ENCODE assay signal across 18 cellular contexts in genomic region chr15:85089929-85090597, GRCh38.
DNase-seq lines count a peak whose midpoint lies in the region; ATAC-seq and TF ChIP-seq lines count a peak whose summit lies in the region.
"Had no signal": no experiment of that assay in that cellular context is flagged by ENCODE, and none has a peak within 500 bp of the region (broad histone marks: within the 10 kb centered on the region; RNA-seq: fewer than 3 reads in every experiment).

No MANE protein-coding gene starts in this region.

- H3K9me3 ChIP-seq in lung (ENCODE audit: control insufficient read depth in 2 of 2, insufficient read depth in 1 of 2, low read length in 1 of 2) (peaks cover 0 to 1% of the 10 kb centered on the region in 2 donors), gastroesophageal sphincter (peaks cover 0 to 5% (median 0%) of the 10 kb centered on the region in 3 donors)

- CTCF ChIA-PET in activated CD8-positive, alpha-beta T cell treated with anti-CD3 and anti-CD28 coated beads, Interleukin-2, amount 10 ng/mL, durations not matched to agents 7 days and 5 days (lab: Charles Lee) = interaction anchor here (0.9 to 1.6 kb wide), 3 partner anchors 9 to 79 kb away, joined by 3 to 4 read pairs (median 3); no protein-coding TSS in a partner anchor
- CTCF ChIA-PET in activated CD8-positive, alpha-beta T cell treated with anti-CD3 and anti-CD28 coated beads for 36 hours (lab: Charles Lee) = no interaction called here

- TF ChIP-seq EP300 in gastroesophageal sphincter (IDR thresholded peaks at IDR 0.05) = no peak

- no peak for ATAC-seq in activated CD8-positive, alpha-beta T cell treated with anti-CD3 and anti-CD28 coated beads, Interleukin-2, amount 10 ng/mL, durations not matched to agents 7 days and 5 days
- no peak for ATAC-seq in activated CD8-positive, alpha-beta T cell treated with anti-CD3 and anti-CD28 coated beads for 36 hours
- ATAC-seq in lung (ENCODE audit: insufficient read depth, low FRiP score) (no peak), gastroesophageal sphincter (no peak), GM21737 (IDR thresholded peaks at IDR 0.05; ENCODE audit: unreplicated experiment) (no peak)
- ATAC-seq: GM12878, HCT116 had no signal

- H3K4me3 ChIP-seq in lung (no peak overlapping the region), gastroesophageal sphincter (no peak overlapping the region)
- H3K4me3 ChIP-seq: GM12878, GM23248 had no signal

- H3K27me3 ChIP-seq in lung (ENCODE audit: control insufficient read depth, insufficient read depth) = no peaks in the 10 kb centered on the region
- H3K27me3 ChIP-seq in gastroesophageal sphincter = no peaks in the 10 kb centered on the region

- TF ChIP-seq POLR2A in gastroesophageal sphincter (IDR thresholded peaks at IDR 0.05) = no peak

- no peak overlapping the region for H3K4me3 Mint-ChIP-seq in activated CD8-positive, alpha-beta T cell treated with anti-CD3 and anti-CD28 coated beads, Interleukin-2, amount 10 ng/mL, durations not matched to agents 7 days and 5 days
- H3K4me3 Mint-ChIP-seq in activated CD8-positive, alpha-beta T cell treated with anti-CD3 and anti-CD28 coated beads for 36 hours = no peak overlapping the region
- H3K4me3 Mint-ChIP-seq: B cell; CD4-positive, alpha-beta T cell had no signal

- H3K4me1 Mint-ChIP-seq in activated CD8-positive, alpha-beta T cell treated with anti-CD3 and anti-CD28 coated beads, Interleukin-2, amount 10 ng/mL, durations not matched to agents 7 days and 5 days (ENCODE audit: low read depth) = no peaks in the 10 kb centered on the region
- H3K4me1 Mint-ChIP-seq in activated CD8-positive, alpha-beta T cell treated with anti-CD3 and anti-CD28 coated beads for 36 hours (ENCODE audit: low read depth) = no peaks in the 10 kb centered on the region
- H3K4me1 Mint-ChIP-seq: B cell had no signal

- no peaks in the 10 kb centered on the region for H3K9me3 Mint-ChIP-seq in activated CD8-positive, alpha-beta T cell treated with anti-CD3 and anti-CD28 coated beads, Interleukin-2, amount 10 ng/mL, durations not matched to agents 7 days and 5 days (ENCODE audit: insufficient read depth)
- no peaks in the 10 kb centered on the region for H3K9me3 Mint-ChIP-seq in activated CD8-positive, alpha-beta T cell treated with anti-CD3 and anti-CD28 coated beads for 36 hours
- H3K9me3 Mint-ChIP-seq: CD4-positive, alpha-beta T cell had no signal

- H3K4me1 ChIP-seq in lung (ENCODE audit: control insufficient read depth in 2 of 2, insufficient read depth in 2 of 2, low read length in 2 of 2) (no peaks in the 10 kb centered on the region), gastroesophageal sphincter (no peaks in the 10 kb centered on the region)

- peak overlapping the region; percentile 52 for H3K27ac Mint-ChIP-seq in activated CD8-positive, alpha-beta T cell treated with anti-CD3 and anti-CD28 coated beads, Interleukin-2, amount 10 ng/mL, durations not matched to agents 7 days and 5 days
- no peak overlapping the region for H3K27ac Mint-ChIP-seq in activated CD8-positive, alpha-beta T cell treated with anti-CD3 and anti-CD28 coated beads for 36 hours
- H3K27ac Mint-ChIP-seq: B cell; CD4-positive, alpha-beta T cell had no signal

- H3K36me3 ChIP-seq in lung (ENCODE audit: control insufficient read depth in 2 of 2, insufficient read depth in 2 of 2, low read length in 2 of 2) (peaks cover 12 to 13% of the 10 kb centered on the region in 2 donors), gastroesophageal sphincter (peaks cover 0 to 99% of the 10 kb centered on the region in 2 donors)

- intact Hi-C loops in activated CD8-positive, alpha-beta T cell treated with anti-CD3 and anti-CD28 coated beads for 36 hours (cut with micrococcal nuclease) = no loop called here

- no peak for DNase-seq in activated CD8-positive, alpha-beta T cell treated with anti-CD3 and anti-CD28 coated beads, Interleukin-2, amount 10 ng/mL, durations not matched to agents 7 days and 5 days
- no peak for DNase-seq in activated CD8-positive, alpha-beta T cell treated with anti-CD3 and anti-CD28 coated beads for 36 hours
- DNase-seq in caudate nucleus (lab: John Stamatoyannopoulos, UW) (no peak), lung (ENCODE audit: low spot score) (peak; percentile 24), NCI-H524 (lab: John Stamatoyannopoulos, UW) (no peak), NCI-H446 (lab: John Stamatoyannopoulos, UW) (no peak)
- DNase-seq: 8988T; ACHN; C1 segment of cervical spinal cord; Calu3; CD4-positive, alpha-beta T cell; DMS79; GM23248 had no signal

- peak overlapping the region; percentile 89 for H3K27ac ChIP-seq in caudate nucleus (ENCODE audit: low read depth, low read length)
- H3K27ac ChIP-seq in lung (ENCODE audit: low read depth in 1 of 2, low read length in 1 of 2) = no peak overlapping the region
- no peak overlapping the region for H3K27ac ChIP-seq in gastroesophageal sphincter
- H3K27ac ChIP-seq: GM23248 had no signal

- no peaks in the 10 kb centered on the region for H3K27me3 Mint-ChIP-seq in activated CD8-positive, alpha-beta T cell treated with anti-CD3 and anti-CD28 coated beads, Interleukin-2, amount 10 ng/mL, durations not matched to agents 7 days and 5 days (ENCODE audit: low read depth)
- no peaks in the 10 kb centered on the region for H3K27me3 Mint-ChIP-seq in activated CD8-positive, alpha-beta T cell treated with anti-CD3 and anti-CD28 coated beads for 36 hours
- H3K27me3 Mint-ChIP-seq: B cell; CD4-positive, alpha-beta T cell had no signal

- WGBS in lung, 2 donors = 80 to 92% methylated on average over 5 of the region's 5 CpGs
- WGBS in gastroesophageal sphincter (ENCODE audit: low coverage in 1 of 2), 2 donors = 73 to 82% methylated on average over 4 to 5 of the region's 5 CpGs

- peaks cover 15% of the 10 kb centered on the region for H3K36me3 Mint-ChIP-seq in activated CD8-positive, alpha-beta T cell treated with anti-CD3 and anti-CD28 coated beads, Interleukin-2, amount 10 ng/mL, durations not matched to agents 7 days and 5 days (ENCODE audit: low read depth)
- H3K36me3 Mint-ChIP-seq in activated CD8-positive, alpha-beta T cell treated with anti-CD3 and anti-CD28 coated beads for 36 hours (ENCODE audit: low read depth) = peaks cover 28% of the 10 kb centered on the region

- TF ChIP-seq CTCF in activated CD8-positive, alpha-beta T cell treated with anti-CD3 and anti-CD28 coated beads for 36 hours (IDR thresholded peaks at IDR 0.05) = no peak
- TF ChIP-seq CTCF in lung (IDR thresholded peaks at IDR 0.05; ENCODE audit: control extremely low read depth, extremely low read depth) (no peak), gastroesophageal sphincter (IDR thresholded peaks at IDR 0.05) (no peak)

- POLR2A ChIA-PET in activated CD8-positive, alpha-beta T cell treated with anti-CD3 and anti-CD28 coated beads, Interleukin-2, amount 10 ng/mL, durations not matched to agents 7 days and 5 days (lab: Charles Lee) = no interaction called here
- POLR2A ChIA-PET in activated CD8-positive, alpha-beta T cell treated with anti-CD3 and anti-CD28 coated beads for 36 hours (lab: Charles Lee) = interaction anchor here (0.6 kb wide), 1 partner anchor 10 kb away, joined by 3 read pairs; no protein-coding TSS in a partner anchor
